Comparison of ENCODE assay signal across 1 cellular context in genomic region chrX:13906103-13906502, GRCh38.
TF ChIP-seq lines count a peak whose summit lies in the region.

No MANE protein-coding gene starts in this region.

TF ChIP-seq in GM23338, 12 proteins besides CTCF, POLR2A, EP300 and RAD21 (continued from another document):
- TF ChIP-seq REST (IDR thresholded peaks at IDR 0.05; ENCODE audit: unreplicated experiment), result no peak
- no peak for TF ChIP-seq STAT1 (IDR thresholded peaks at IDR 0.05; ENCODE audit: unreplicated experiment)
- TF ChIP-seq ETS1 (IDR thresholded peaks at IDR 0.05), result no peak
- no peak for TF ChIP-seq NANOG (IDR thresholded peaks at IDR 0.05; ENCODE audit: borderline replicate concordance)
- no peak for TF ChIP-seq ZNF114 (CRISPR knock-in tag; IDR thresholded peaks at IDR 0.05)
